9 cellular contexts compared by ENCODE assay signal in the genomic region with DNA sequence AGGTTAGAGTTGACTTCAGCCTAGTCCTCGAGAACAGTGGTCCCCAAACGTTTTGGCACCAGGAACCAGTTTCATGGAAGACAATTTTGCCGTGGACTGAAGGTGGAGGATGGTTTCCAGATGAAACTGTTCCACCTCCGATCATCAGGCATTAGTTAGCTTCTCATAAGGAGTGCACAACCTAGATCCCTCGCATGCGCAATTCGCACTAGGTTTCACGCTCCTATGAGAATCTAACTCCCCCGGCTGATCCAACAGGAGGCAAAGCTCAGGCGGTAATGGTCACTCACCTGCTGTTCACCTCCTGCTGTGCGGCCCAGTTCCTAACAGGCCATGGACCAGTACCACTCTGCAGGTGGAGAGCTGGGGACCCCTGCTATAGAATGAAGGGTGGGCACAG.
"Had no signal": no experiment of that assay in that cellular context is flagged by ENCODE, and none has a peak within 500 bp of the region (broad histone marks: within the 10 kb centered on the region; RNA-seq: fewer than 3 reads in every experiment).

No MANE protein-coding gene starts in this region.

- H3K9ac ChIP-seq: GM23248 had no signal

- DNase-seq: GM23248, GOT3, H7, H9, HCEC 1CT, HFFc6 had no signal

- H3K4me3 ChIP-seq: GM23248, GM23338, HAP-1 had no signal

- FAIRE-seq: H54 had no signal

- H2AFZ ChIP-seq: GM23248, GM23338 had no signal

- H3K27ac ChIP-seq: GM23248 had no signal

- H3K9me3 ChIP-seq: HAP-1 had no signal

- H3K4me2 ChIP-seq: GM23338 had no signal

- H3K36me3 ChIP-seq: HAP-1 had no signal
